24 cellular contexts compared by ENCODE assay signal in genomic region chr5:164053123-164053522, GRCh38.
DNase-seq lines count a peak whose midpoint lies in the region; ATAC-seq, FAIRE-seq and TF ChIP-seq lines count a peak whose summit lies in the region.
"Had no signal": no experiment of that assay in that cellular context is flagged by ENCODE, and none has a peak within 500 bp of the region (broad histone marks: within the 10 kb centered on the region; RNA-seq: fewer than 3 reads in every experiment).

No MANE protein-coding gene starts in this region.

- 38 to 66% methylated on average over 1 of the region's 1 CpG for WGBS in pancreas, 2 donors

- no peak for DNase-seq in D721Med (ENCODE audit: insufficient read length, low spot score)
- DNase-seq in SJSA1 (ENCODE audit: low read depth in 1 of 2, low spot score in 2 of 2) = no peak
- DNase-seq in amniotic epithelial cell (ENCODE audit: low read depth) = peak; percentile 10
- DNase-seq in lung microvascular endothelial cell (ENCODE audit: low read depth in 2 of 2) = peak; percentile 31 to 73
- DNase-seq in cortex of kidney (lab: John Stamatoyannopoulos, UW) = no peak
- DNase-seq in pancreas = no peak
- no peak for DNase-seq in GM19240 (ENCODE audit: insufficient read length, low spot score)
- DNase-seq: CD4-positive, alpha-beta T cell; COR-L47; HFFc6; KG1; NCI-H1105 treated with DMSO at 0.1 percent for 48 hours; NCI-H146; NCI-H2029; NCI-H345; NCI-H524; NCI-H748 treated with DMSO at 0.1 percent for 48 hours; PC-3 had no signal

- FAIRE-seq in D721Med (lab: Jason Lieb, UNC) (peak; percentile 44), pancreas (lab: Jason Lieb, UNC) (no peak)
- FAIRE-seq: G401.6 had no signal

- peaks cover 21% of the 10 kb centered on the region for H3K4me1 ChIP-seq in SJSA1 (replicated peaks)
- H3K4me1 ChIP-seq in pancreas = no peaks in the 10 kb centered on the region
- H3K4me1 ChIP-seq: BLaER1 treated with 17β-estradiol and CSF1 and Interleukin-3, amounts not matched to agents 10 nM and 100 nM; HAP-1 had no signal

- H3K27me3 ChIP-seq in SJSA1 (replicated peaks) (no peaks in the 10 kb centered on the region), pancreas (no peaks in the 10 kb centered on the region)
- H3K27me3 ChIP-seq: BLaER1 treated with 17β-estradiol and CSF1 and Interleukin-3, amounts not matched to agents 10 nM and 100 nM; MG63 had no signal

- intact Hi-C loops in pancreas (cut with DNase I) = no loop called here

- no peaks in the 10 kb centered on the region for H3K36me3 ChIP-seq in SJSA1
- no peaks in the 10 kb centered on the region for H3K36me3 ChIP-seq in pancreas
- H3K36me3 ChIP-seq: BLaER1 treated with 17β-estradiol and CSF1 and Interleukin-3, amounts not matched to agents 10 nM and 100 nM; HAP-1 had no signal

- H3K4me3 ChIP-seq in SJSA1 (no peak overlapping the region), pancreas (no peak overlapping the region)
- H3K4me3 ChIP-seq: BLaER1 treated with 17β-estradiol and CSF1 and Interleukin-3, amounts not matched to agents 10 nM and 100 nM; GM23338; HAP-1; MG63 had no signal

- H3K27ac ChIP-seq in SJSA1 (peak overlapping the region; percentile 69), pancreas (no peak overlapping the region)
- H3K27ac ChIP-seq: BLaER1 treated with 17β-estradiol and CSF1 and Interleukin-3, amounts not matched to agents 10 nM and 100 nM had no signal

- no peaks in the 10 kb centered on the region for H3K9me3 ChIP-seq in SJSA1 (replicated peaks)
- no peaks in the 10 kb centered on the region for H3K9me3 ChIP-seq in pancreas
- H3K9me3 ChIP-seq: BLaER1 treated with 17β-estradiol and CSF1 and Interleukin-3, amounts not matched to agents 10 nM and 100 nM; HAP-1; MG63 had no signal

- no peak for TF ChIP-seq CTCF in D721Med (IDR thresholded peaks at IDR 0.05; ENCODE audit: insufficient read depth, missing control alignments)
- TF ChIP-seq CTCF in pancreas (IDR thresholded peaks at IDR 0.05) = no peak

- ATAC-seq in pancreas (no peak), GM18502 (IDR thresholded peaks at IDR 0.05; ENCODE audit: poor library complexity, unreplicated experiment) (no peak)
- ATAC-seq: GM23338, PC-3 had no signal

Comparison
In these comparisons a context has a peak if more than half of its experiments do, and no peak if none do; other contexts are left out.
1. DNase-seq: peak in amniotic epithelial cell (single experiment) and lung microvascular endothelial cell (2 of 2); none in D721Med (single experiment), SJSA1 (0 of 2), cortex of kidney (single experiment), pancreas (0 of 6) and GM19240 (single experiment).